Comparison of ENCODE assay signal across 31 cellular contexts in the genomic region with DNA sequence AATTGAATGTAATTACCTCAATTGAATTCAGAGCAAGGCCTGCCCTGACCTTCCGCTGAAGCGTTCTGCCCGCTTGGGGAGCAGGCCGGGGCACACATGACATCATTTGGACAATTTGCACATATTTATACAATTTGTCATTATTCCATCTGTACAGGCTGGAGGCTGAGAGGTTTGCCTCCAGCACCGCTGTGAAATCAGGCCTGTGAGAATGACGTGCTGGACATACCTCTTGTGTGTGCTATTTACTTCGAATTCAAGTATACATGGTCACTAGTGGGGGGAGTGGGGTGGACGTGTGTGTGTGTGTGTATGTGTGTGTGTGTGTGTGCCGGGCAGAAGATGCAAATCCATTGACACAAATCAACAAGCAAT.
DNase-seq lines count a peak whose midpoint lies in the region; FAIRE-seq and TF ChIP-seq lines count a peak whose summit lies in the region.
"Had no signal": no experiment of that assay in that cellular context is flagged by ENCODE, and none has a peak within 500 bp of the region (broad histone marks: within the 10 kb centered on the region; RNA-seq: fewer than 3 reads in every experiment).

No MANE protein-coding gene starts in this region.

- DNase-seq in Daoy (ENCODE audit: low read depth) (peak; percentile 35), HFFc6 (peak; percentile 67), bronchial epithelial cell (ENCODE audit: low read depth) (no peak), skeletal muscle cell (ENCODE audit: low read depth) (peak; percentile 37), NCI-H187 (lab: John Stamatoyannopoulos, UW) (no peak), DMS153 (lab: John Stamatoyannopoulos, UW) (no peak), NCI-H2081 treated with DMSO at 0.1 percent for 48 hours (lab: John Stamatoyannopoulos, UW) (no peak), middle frontal gyrus (ENCODE audit: extremely low spot score, low spot score) (no peak)
- DNase-seq: activated naive CD4-positive, alpha-beta T cell treated with anti-CD3 and anti-CD28 coated beads, Interleukin-2, amount 50 U/mL, for 16 hours; amniotic stem cell; C1 segment of cervical spinal cord; GF-D8; head of caudate nucleus; kidney; NCI-H1105; NCI-H187 treated with DMSO at 0.1 percent for 48 hours; NCI-H526; OCI-M1; right lobe of liver; SK-N-SH; T-helper 17 cell had no signal

- peaks cover 26% of the 10 kb centered on the region for H3K4me1 Mint-ChIP-seq in HFFc6 (ENCODE audit: low read depth)
- H3K4me1 Mint-ChIP-seq: GM23338, naive B cell, T-helper 17 cell had no signal

- H3K4me3 ChIP-seq in bronchial epithelial cell (ENCODE audit: low read depth, low read length) (no peak overlapping the region), skeletal muscle cell (ENCODE audit: low read depth, low read length) (no peak overlapping the region)
- H3K4me3 ChIP-seq: GM23338, K562, right lobe of liver, suprapubic skin, upper lobe of right lung had no signal

- no peaks in the 10 kb centered on the region for H3K9me3 Mint-ChIP-seq in HFFc6
- H3K9me3 Mint-ChIP-seq: mesothelial cell of epicardium, naive B cell had no signal

- no peak overlapping the region for H3K4me3 Mint-ChIP-seq in HFFc6
- H3K4me3 Mint-ChIP-seq: activated CD4-positive, alpha-beta memory T cell treated with anti-CD3 and anti-CD28 coated beads for 36 hours; activated T-helper 1 cell treated with anti-CD3 and anti-CD28 coated beads, Interleukin-12 subunit alpha, Interleukin-12 subunit beta, Interleukin-2, Interleukin-4 antibody, amounts not matched to agents 30 ng/mL and 10 ng/mL and 1 ng/mL, durations not matched to agents 14 hours and 24 hours and 36 hours; GM23338; mesothelial cell of epicardium; naive B cell; T-helper 17 cell had no signal

- no peaks in the 10 kb centered on the region for H3K36me3 Mint-ChIP-seq in HFFc6 (ENCODE audit: low read depth)
- H3K36me3 Mint-ChIP-seq: activated CD4-positive, alpha-beta memory T cell treated with anti-CD3 and anti-CD28 coated beads for 36 hours; mesothelial cell of epicardium; naive B cell had no signal

- peak; percentile 72 for FAIRE-seq in bronchial epithelial cell (lab: Jason Lieb, UNC)
- FAIRE-seq: endothelial cell of umbilical vein, K562, kidney had no signal

- no peaks in the 10 kb centered on the region for H3K27me3 ChIP-seq in bronchial epithelial cell (ENCODE audit: control insufficient read depth, insufficient read depth, low read length)
- H3K27me3 ChIP-seq: right lobe of liver, suprapubic skin, upper lobe of right lung had no signal

- peaks cover 4% of the 10 kb centered on the region for H3K27me3 Mint-ChIP-seq in HFFc6 (ENCODE audit: insufficient read depth)
- H3K27me3 Mint-ChIP-seq: T-helper 17 cell had no signal

- no peaks in the 10 kb centered on the region for H3K36me3 ChIP-seq in bronchial epithelial cell (ENCODE audit: control insufficient read depth, insufficient read depth, low read length)
- H3K36me3 ChIP-seq: neutrophil, right lobe of liver, suprapubic skin, upper lobe of right lung had no signal

- TF ChIP-seq CTCF in HFFc6 (IDR thresholded peaks at IDR 0.05) (no peak), bronchial epithelial cell (IDR thresholded peaks at IDR 0.05; ENCODE audit: insufficient read depth, low read length, severe bottlenecking) (no peak)

- no peak overlapping the region for H3K27ac Mint-ChIP-seq in HFFc6
- H3K27ac Mint-ChIP-seq: activated CD4-positive, alpha-beta memory T cell treated with anti-CD3 and anti-CD28 coated beads for 36 hours; activated T-helper 1 cell treated with anti-CD3 and anti-CD28 coated beads, Interleukin-12 subunit alpha, Interleukin-12 subunit beta, Interleukin-2, Interleukin-4 antibody, amounts not matched to agents 30 ng/mL and 10 ng/mL and 1 ng/mL, durations not matched to agents 14 hours and 24 hours and 36 hours; GM23338; mesothelial cell of epicardium; T-helper 17 cell had no signal

Comparison
In these comparisons a context has a peak if more than half of its experiments do, and no peak if none do; other contexts are left out.
1. DNase-seq: peak in Daoy (single experiment), HFFc6 (single experiment) and skeletal muscle cell (single experiment); none in bronchial epithelial cell (single experiment), NCI-H187 (0 of 2), DMS153 (single experiment), NCI-H2081 treated with DMSO at 0.1 percent for 48 hours (single experiment) and middle frontal gyrus (single experiment).